9 cellular contexts compared by ENCODE assay signal in the genomic region with DNA sequence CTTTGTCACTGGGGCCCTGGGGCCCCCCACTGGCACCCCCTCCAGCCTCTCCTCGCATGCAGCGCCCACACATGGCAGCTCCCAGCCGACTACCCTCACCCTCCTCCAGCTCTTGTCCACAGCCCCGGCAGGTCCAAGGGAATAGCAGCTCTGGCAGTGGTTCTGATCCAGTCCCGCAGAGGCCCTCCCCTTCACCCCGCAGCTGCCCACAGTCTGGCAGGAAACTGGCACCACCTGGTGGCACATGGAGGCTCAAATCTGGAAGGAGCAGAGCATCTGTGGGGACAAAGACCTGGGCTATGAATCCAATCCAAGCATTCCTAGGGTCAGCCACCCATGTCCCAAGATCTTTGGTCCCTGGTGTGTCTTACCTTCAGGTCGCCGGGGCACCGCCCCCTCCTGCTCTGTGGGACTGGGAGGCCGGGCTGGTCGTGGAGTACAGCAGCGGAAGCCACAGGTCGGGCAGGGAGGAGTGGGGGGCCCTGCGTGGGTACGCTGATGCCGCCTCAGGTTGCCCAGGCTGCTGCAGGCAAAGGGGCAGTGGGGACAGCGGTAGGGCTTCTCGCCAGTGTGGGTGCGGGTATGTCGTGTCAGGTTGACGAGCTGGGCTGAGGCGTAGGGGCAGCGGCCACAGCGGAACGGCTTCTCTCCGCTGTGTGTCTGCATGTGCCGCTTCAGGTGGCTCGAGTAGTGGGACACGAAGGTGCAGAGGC. TPM values are rescaled to one million over a fixed set of nuclear protein-coding genes. Genes with fewer than 3 reads are reported as not detected.
DNase-seq lines count a peak whose midpoint lies in the region; ATAC-seq, FAIRE-seq and TF ChIP-seq lines count a peak whose summit lies in the region.
"Had no signal": no experiment of that assay in that cellular context is flagged by ENCODE, and none has a peak within 500 bp of the region (broad histone marks: within the 10 kb centered on the region; RNA-seq: fewer than 3 reads in every experiment).

No MANE protein-coding gene starts in this region.

- intact Hi-C loops in kidney (cut with DNase I): no loop called here

- DNase-seq in AG08396 (ENCODE audit: low spot score): peak; percentile 29
- no peak for DNase-seq in GM12891 (ENCODE audit: insufficient read length, low spot score)
- DNase-seq in T1000 (lab: John Stamatoyannopoulos, UW): peak; percentile 4
- peak; percentile 81 for DNase-seq in kidney
- no peak for DNase-seq in germinal center (ENCODE audit: low spot score)
- DNase-seq in NCI-H1417 treated with DMSO at 0.1 percent for 48 hours (lab: John Stamatoyannopoulos, UW): no peak
- DNase-seq in NCI-H146 treated with DMSO at 0.1 percent for 48 hours (lab: John Stamatoyannopoulos, UW; ENCODE audit: unreplicated experiment): no peak
- DNase-seq: stimulated activated naive CD4-positive, alpha-beta T cell treated with Interleukin-2 at 50 U/mL for 16 hours had no signal

- TF ChIP-seq CTCF in kidney (IDR thresholded peaks at IDR 0.05; ENCODE audit: borderline replicate concordance, extremely low read depth, insufficient read depth): peak; percentile 42

- FAIRE-seq in GM12891 (lab: Jason Lieb, UNC) (no peak), kidney (lab: Jason Lieb, UNC) (no peak)

- H3K4me3 ChIP-seq in kidney (ENCODE audit: low read length in 2 of 2): peak overlapping the region in 1 of 2 donors; percentile 85

- no peak for ATAC-seq in HG03520 (IDR thresholded peaks at IDR 0.05; ENCODE audit: unreplicated experiment)

- no peak overlapping the region for H3K27ac ChIP-seq in kidney (ENCODE audit: low read depth in 2 of 2, low read length in 2 of 2)

- H3K36me3 ChIP-seq in kidney (ENCODE audit: control insufficient read depth in 1 of 2, insufficient read depth in 2 of 2, low read length in 2 of 2): peaks cover 31 to 49% of the 10 kb centered on the region in 2 donors

- H3K4me1 ChIP-seq in kidney (ENCODE audit: control insufficient read depth in 1 of 2, insufficient read depth in 1 of 2, low read depth in 1 of 2, low read length in 2 of 2): peaks cover 14 to 15% of the 10 kb centered on the region in 2 donors

- H3K9me3 ChIP-seq in kidney (ENCODE audit: control insufficient read depth in 1 of 2, low read length in 2 of 2): no peaks in the 10 kb centered on the region

- 0 out of 2 replicates have a peak, but pooled peaks have one; percentile 48 for TF ChIP-seq POLR2A in GM12891 (IDR thresholded peaks at IDR 0.05; ENCODE audit: low read depth, low read length)

- H3K9ac ChIP-seq in kidney (ENCODE audit: low read length in 2 of 2): no peak overlapping the region

TF ChIP-seq in GM12891, 5 proteins besides CTCF, POLR2A, EP300 and RAD21:
- TF ChIP-seq POU2F2 (IDR thresholded peaks at IDR 0.05; ENCODE audit: low read depth, low read length) (no peak), POLR2AphosphoS5 (IDR thresholded peaks at IDR 0.05; ENCODE audit: low read depth, low read length) (peak; percentile 37; the same call in 1 of the 2 replicates)

RNA-seq across cellular contexts. Expression of a gene that starts 2.3 kb away (rescaled TPM):
- 10.1 TPM for polyA plus RNA-seq in GM12891 (2012; ENCODE audit: low read depth, missing spikeins)
- total RNA-seq in kidney: 23.6 TPM
- polyA plus RNA-seq in kidney (ENCODE audit: insufficient read depth, low read depth, low replicate concordance): 18.8 TPM

RNA-seq across cellular contexts. Expression of a gene that starts 7.8 kb away (rescaled TPM):
- 87.4 TPM for polyA plus RNA-seq in GM12891 (2012; ENCODE audit: low read depth, missing spikeins)
- total RNA-seq in kidney: 98.7 TPM
- 115 TPM for polyA plus RNA-seq in kidney (ENCODE audit: insufficient read depth, low read depth, low replicate concordance)

RNA-seq across cellular contexts. Expression of a gene that starts 8.1 kb away (rescaled TPM):
- polyA plus RNA-seq in GM12891 (2012; ENCODE audit: low read depth, missing spikeins): 28.1 TPM
- 35.8 TPM for total RNA-seq in kidney
- polyA plus RNA-seq in kidney (ENCODE audit: insufficient read depth, low read depth, low replicate concordance): 49.6 TPM

RNA-seq across cellular contexts. Expression of a gene that starts 21.7 kb away (rescaled TPM):
- 45.3 TPM for polyA plus RNA-seq in GM12891 (2012; ENCODE audit: low read depth, missing spikeins)
- 59.3 TPM for total RNA-seq in kidney
- 38.3 TPM for polyA plus RNA-seq in kidney (ENCODE audit: insufficient read depth, low read depth, low replicate concordance)

RNA-seq across cellular contexts. Expression of a gene that starts 31.1 kb away (rescaled TPM):
- polyA plus RNA-seq in GM12891 (2012; ENCODE audit: low read depth, missing spikeins): 102 TPM
- 60.7 TPM for total RNA-seq in kidney
- polyA plus RNA-seq in kidney (ENCODE audit: insufficient read depth, low read depth, low replicate concordance): 50.7 TPM

Comparison
In these comparisons a context has a peak if more than half of its experiments do, and no peak if none do; other contexts are left out.
1. DNase-seq: peak in AG08396 (single experiment), T1000 (single experiment) and kidney (single experiment); none in GM12891 (single experiment), germinal center (single experiment), NCI-H1417 treated with DMSO at 0.1 percent for 48 hours (single experiment) and NCI-H146 treated with DMSO at 0.1 percent for 48 hours (single experiment).